In genomic region chr9:87842878-87843585, GRCh38 we compare ENCODE assay signal across 27 cellular contexts. TPM values are rescaled to one million over a fixed set of nuclear protein-coding genes. Genes with fewer than 3 reads are reported as not detected.
"Had no signal": no experiment of that assay in that cellular context is flagged by ENCODE, and none has a peak within 500 bp of the region (broad histone marks: within the 10 kb centered on the region; RNA-seq: fewer than 3 reads in every experiment).

No MANE protein-coding gene starts in this region.

- H3K9me3 ChIP-seq: esophagus squamous epithelium, gastrocnemius medialis, heart right ventricle, left lung, lower lobe of right lung, mucosa of descending colon had no signal

- H3K4me3 ChIP-seq: coronary artery, dorsolateral prefrontal cortex, esophagus squamous epithelium, gastrocnemius medialis, heart right ventricle, left lung, lower lobe of right lung, mucosa of descending colon had no signal

- H3K36me3 ChIP-seq: esophagus squamous epithelium, gastrocnemius medialis, heart right ventricle, left lung, lower lobe of right lung had no signal

- H3K4me1 ChIP-seq: esophagus squamous epithelium, gastrocnemius medialis, left lung, lower lobe of right lung had no signal

- DNase-seq: dermis blood vessel endothelial cell; dorsolateral prefrontal cortex; effector CD4-positive, alpha-beta T cell; effector memory CD4-positive, alpha-beta T cell; esophagus squamous epithelium; foreskin fibroblast; foreskin melanocyte; gastrocnemius medialis; glutamatergic neuron; head of caudate nucleus; heart right ventricle; hippocampal formation; left cardiac atrium; left ventricle myocardium superior; lower lobe of right lung; mesenchymal stem cell; mucosa of descending colon had no signal

- H3K27me3 ChIP-seq: dorsolateral prefrontal cortex, gastrocnemius medialis had no signal

- H3K27ac ChIP-seq: coronary artery, dorsolateral prefrontal cortex, esophagus squamous epithelium, gastrocnemius medialis, heart right ventricle, left lung, lower lobe of right lung had no signal

RNA-seq across cellular contexts. Expression of gene SPATA31E1, which starts 39.6 kb away (rescaled TPM):
- total RNA-seq: dermis blood vessel endothelial cell, endothelial cell of umbilical vein, epithelial cell of proximal tubule, esophagus squamous epithelium, gastrocnemius medialis, glomerular endothelial cell, heart right ventricle, kidney epithelial cell, left cardiac atrium, left lung, left ventricle myocardium superior, lower leg skin, lower lobe of right lung, lung microvascular endothelial cell, mesenteric fat pad, myocyte had no signal
